Comparison of ENCODE assay signal across 8 cellular contexts in the genomic region with DNA sequence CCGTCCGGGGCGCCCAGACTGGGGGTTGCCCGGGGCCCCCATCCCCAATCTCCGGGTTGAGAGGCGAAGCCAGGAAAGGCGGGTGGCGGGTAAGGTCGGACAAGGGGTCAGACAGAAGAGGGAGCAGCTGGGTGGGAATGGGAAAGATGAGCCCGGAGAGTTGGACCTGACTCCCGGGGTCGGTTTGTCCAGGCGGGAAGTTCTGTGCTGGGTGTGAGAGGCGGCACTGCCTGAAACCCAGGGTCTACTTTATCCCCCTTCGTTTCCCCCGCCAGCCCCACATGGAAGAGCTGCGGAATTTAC. TPM values are rescaled to one million over a fixed set of nuclear protein-coding genes. Genes with fewer than 3 reads are reported as not detected.
DNase-seq lines count a peak whose midpoint lies in the region; ATAC-seq and TF ChIP-seq lines count a peak whose summit lies in the region.

No MANE protein-coding gene starts in this region.

- DNase-seq in activated CD4-positive, alpha-beta T cell treated with anti-CD3 and anti-CD28 coated beads for 36 hours = no peak
- no peak for DNase-seq in activated CD4-positive, alpha-beta T cell treated with anti-CD3 and anti-CD28 coated beads, Interleukin-2, amount 50 U/mL, for 48 hours
- DNase-seq in activated naive CD8-positive, alpha-beta T cell treated with anti-CD3 and anti-CD28 coated beads, Interleukin-2, amount 10 ng/mL, durations not matched to agents 7 days and 5 days = no peak
- no peak for DNase-seq in kidney epithelial cell (ENCODE audit: low read depth)
- DNase-seq in testis = no peak
- no peak for DNase-seq in NCI-H748 (lab: John Stamatoyannopoulos, UW; ENCODE audit: unreplicated experiment)
- no peak for DNase-seq in activated CD4-positive, alpha-beta T cell treated with anti-CD3 and anti-CD28 coated beads for 4 hours

- H3K27me3 ChIP-seq in kidney epithelial cell (ENCODE audit: control insufficient read depth, insufficient read depth, low read length) = no peaks in the 10 kb centered on the region
- no peaks in the 10 kb centered on the region for H3K27me3 ChIP-seq in testis

- H3K9me3 ChIP-seq in testis = no peaks in the 10 kb centered on the region

- TF ChIP-seq POLR2A in testis (IDR thresholded peaks at IDR 0.05) = no peak

- peak overlapping the region; percentile 81 for H3K4me3 Mint-ChIP-seq in activated CD4-positive, alpha-beta T cell treated with anti-CD3 and anti-CD28 coated beads for 36 hours
- H3K4me3 Mint-ChIP-seq in activated naive CD8-positive, alpha-beta T cell treated with anti-CD3 and anti-CD28 coated beads, Interleukin-2, amount 10 ng/mL, durations not matched to agents 7 days and 5 days = peak overlapping the region; percentile 98

- peak overlapping the region; percentile 55 for H3K27ac Mint-ChIP-seq in activated CD4-positive, alpha-beta T cell treated with anti-CD3 and anti-CD28 coated beads for 36 hours
- peak overlapping the region; percentile 67 for H3K27ac Mint-ChIP-seq in activated naive CD8-positive, alpha-beta T cell treated with anti-CD3 and anti-CD28 coated beads, Interleukin-2, amount 10 ng/mL, durations not matched to agents 7 days and 5 days

- TF ChIP-seq CTCF in kidney epithelial cell (IDR thresholded peaks at IDR 0.05; ENCODE audit: insufficient read depth, low read length, poor library complexity, severe bottlenecking) (no peak), testis (IDR thresholded peaks at IDR 0.05) (peak in 1 of 3 experiments; percentile 5)

- H3K36me3 ChIP-seq in kidney epithelial cell (ENCODE audit: control insufficient read depth, insufficient read depth, low read length) (no peaks in the 10 kb centered on the region), testis (ENCODE audit: low read depth, missing control alignments) (no peaks in the 10 kb centered on the region)

- H3K4me3 ChIP-seq in kidney epithelial cell (ENCODE audit: low read depth, low read length) = peak overlapping the region; percentile 79
- peak overlapping the region; percentile 86 to 93 for H3K4me3 ChIP-seq in testis

- no peaks in the 10 kb centered on the region for H3K9me3 Mint-ChIP-seq in activated CD4-positive, alpha-beta T cell treated with anti-CD3 and anti-CD28 coated beads for 36 hours (ENCODE audit: low read depth)
- H3K9me3 Mint-ChIP-seq in activated naive CD8-positive, alpha-beta T cell treated with anti-CD3 and anti-CD28 coated beads, Interleukin-2, amount 10 ng/mL, durations not matched to agents 7 days and 5 days = no peaks in the 10 kb centered on the region

- 1 to 2% methylated on average over 12 to 17 of the region's 17 CpGs for whole genome bisulfite sequencing in testis, 2 donors

- no peaks in the 10 kb centered on the region for H3K27me3 Mint-ChIP-seq in activated CD4-positive, alpha-beta T cell treated with anti-CD3 and anti-CD28 coated beads for 36 hours
- no peaks in the 10 kb centered on the region for H3K27me3 Mint-ChIP-seq in activated naive CD8-positive, alpha-beta T cell treated with anti-CD3 and anti-CD28 coated beads, Interleukin-2, amount 10 ng/mL, durations not matched to agents 7 days and 5 days

- intact Hi-C loops in activated CD4-positive, alpha-beta T cell treated with anti-CD3 and anti-CD28 coated beads for 36 hours (cut with DNase I, micrococcal nuclease) = no loop called here
- intact Hi-C loops in testis (cut with DNase I; ENCODE audit: low total_unique reads) = no loop called here

- peak overlapping the region; percentile 84 to 98 for H3K27ac ChIP-seq in testis

- POLR2A ChIA-PET in activated CD4-positive, alpha-beta T cell treated with anti-CD3 and anti-CD28 coated beads for 36 hours (lab: Charles Lee) = interaction anchor here (0.6 kb wide), 1 partner anchor 293 kb away, joined by 4 read pairs; no protein-coding TSS in a partner anchor
- POLR2A ChIA-PET in activated naive CD8-positive, alpha-beta T cell treated with anti-CD3 and anti-CD28 coated beads, Interleukin-2, amount 10 ng/mL, durations not matched to agents 7 days and 5 days (lab: Charles Lee) = interaction anchor here (1.1 to 4.1 kb wide), 4 partner anchors 10 to 167 kb away, joined by 3 to 32 read pairs (median 7); partner anchors contain the start of genes FASTK and TMUB1

- H3K4me1 Mint-ChIP-seq in activated CD4-positive, alpha-beta T cell treated with anti-CD3 and anti-CD28 coated beads for 36 hours = peaks cover 28% of the 10 kb centered on the region
- peaks cover 28% of the 10 kb centered on the region for H3K4me1 Mint-ChIP-seq in activated naive CD8-positive, alpha-beta T cell treated with anti-CD3 and anti-CD28 coated beads, Interleukin-2, amount 10 ng/mL, durations not matched to agents 7 days and 5 days

- CTCF ChIA-PET in activated CD4-positive, alpha-beta T cell treated with anti-CD3 and anti-CD28 coated beads for 36 hours (lab: Charles Lee) = interaction anchor here (0.6 to 1.2 kb wide), 8 partner anchors 9 to 184 kb away, joined by 3 to 5 read pairs (median 4); partner anchors contain the start of gene ABCB8

- ATAC-seq in activated CD4-positive, alpha-beta T cell treated with anti-CD3 and anti-CD28 coated beads for 36 hours = no peak
- ATAC-seq in activated naive CD8-positive, alpha-beta T cell treated with anti-CD3 and anti-CD28 coated beads, Interleukin-2, amount 10 ng/mL, durations not matched to agents 7 days and 5 days (ENCODE audit: low read depth) = no peak
- ATAC-seq in GM21447 (IDR thresholded peaks at IDR 0.05; ENCODE audit: unreplicated experiment) = no peak

- H3K36me3 Mint-ChIP-seq in activated CD4-positive, alpha-beta T cell treated with anti-CD3 and anti-CD28 coated beads for 36 hours (ENCODE audit: low read depth) = peaks cover 5% of the 10 kb centered on the region
- peaks cover 5% of the 10 kb centered on the region for H3K36me3 Mint-ChIP-seq in activated naive CD8-positive, alpha-beta T cell treated with anti-CD3 and anti-CD28 coated beads, Interleukin-2, amount 10 ng/mL, durations not matched to agents 7 days and 5 days

- peaks cover 45% of the 10 kb centered on the region for H3K4me1 ChIP-seq in testis

RNA-seq across cellular contexts. Expression of gene SLC4A2, which starts 0.7 kb away (rescaled TPM):
- total RNA-seq in activated CD4-positive, alpha-beta T cell treated with anti-CD3 and anti-CD28 coated beads for 36 hours = 10 to 100 TPM; 58.7 to 85.0 TPM
- 10 to 100 TPM; 86.8 to 89.9 TPM for total RNA-seq in activated naive CD8-positive, alpha-beta T cell treated with anti-CD3 and anti-CD28 coated beads, Interleukin-2, amount 10 ng/mL, durations not matched to agents 7 days and 5 days
- total RNA-seq in kidney epithelial cell = 166 and 201 TPM in 2 replicates
- 100 to 1,000 TPM; 147 to 153 TPM for total RNA-seq in testis
- polyA plus RNA-seq in testis (ENCODE audit: insufficient read depth, low read depth, low replicate concordance) = 68.9 TPM

RNA-seq across cellular contexts. Expression of gene CDK5, which starts 2.4 kb away (rescaled TPM):
- total RNA-seq in activated CD4-positive, alpha-beta T cell treated with anti-CD3 and anti-CD28 coated beads for 36 hours = 10 to 100 TPM; 12.5 to 16.7 TPM
- 10 to 100 TPM; 15.3 to 15.9 TPM for total RNA-seq in activated naive CD8-positive, alpha-beta T cell treated with anti-CD3 and anti-CD28 coated beads, Interleukin-2, amount 10 ng/mL, durations not matched to agents 7 days and 5 days
- total RNA-seq in kidney epithelial cell = 21.5 and 27.0 TPM in 2 replicates
- 10 to 100 TPM; 10.5 to 15.4 TPM for total RNA-seq in testis
- 7.1 TPM for polyA plus RNA-seq in testis (ENCODE audit: insufficient read depth, low read depth, low replicate concordance)

RNA-seq across cellular contexts. Expression of gene ASIC3, which starts 11.7 kb away (rescaled TPM):
- 1 to 10 TPM; 5.5 to 6.7 TPM for total RNA-seq in activated CD4-positive, alpha-beta T cell treated with anti-CD3 and anti-CD28 coated beads for 36 hours
- total RNA-seq in activated naive CD8-positive, alpha-beta T cell treated with anti-CD3 and anti-CD28 coated beads, Interleukin-2, amount 10 ng/mL, durations not matched to agents 7 days and 5 days = 1 to 10 TPM; 4.7 to 6.0 TPM
- total RNA-seq in kidney epithelial cell = 0.04 and 0.41 TPM in 2 replicates
- total RNA-seq in testis = 10 to 100 TPM; 27.5 to 37.9 TPM
- polyA plus RNA-seq in testis (ENCODE audit: insufficient read depth, low read depth, low replicate concordance) = 20.8 TPM

RNA-seq across cellular contexts. Expression of gene FASTK, which starts 20.5 kb away (rescaled TPM):
- total RNA-seq in activated CD4-positive, alpha-beta T cell treated with anti-CD3 and anti-CD28 coated beads for 36 hours = 10 to 100 TPM; 56.6 to 56.7 TPM
- total RNA-seq in activated naive CD8-positive, alpha-beta T cell treated with anti-CD3 and anti-CD28 coated beads, Interleukin-2, amount 10 ng/mL, durations not matched to agents 7 days and 5 days = 100 to 1,000 TPM in 1 of 2 experiments, 10 to 100 TPM in 1; 96.5 to 100 TPM
- total RNA-seq in kidney epithelial cell = 70.9 and 71.7 TPM in 2 replicates
- total RNA-seq in testis = 100 to 1,000 TPM; 114 to 124 TPM
- 60.3 TPM for polyA plus RNA-seq in testis (ENCODE audit: insufficient read depth, low read depth, low replicate concordance)

RNA-seq across cellular contexts. Expression of gene TMUB1, which starts 23.2 kb away (rescaled TPM):
- total RNA-seq in activated CD4-positive, alpha-beta T cell treated with anti-CD3 and anti-CD28 coated beads for 36 hours = 10 to 100 TPM; 54.0 to 67.7 TPM
- total RNA-seq in activated naive CD8-positive, alpha-beta T cell treated with anti-CD3 and anti-CD28 coated beads, Interleukin-2, amount 10 ng/mL, durations not matched to agents 7 days and 5 days = 10 to 100 TPM; 75.7 to 78.3 TPM
- total RNA-seq in kidney epithelial cell = 46.3 and 66.0 TPM in 2 replicates
- 10 to 100 TPM; 63.2 to 68.7 TPM for total RNA-seq in testis
- polyA plus RNA-seq in testis (ENCODE audit: insufficient read depth, low read depth, low replicate concordance) = 30.8 TPM
